Comparison of ENCODE assay signal across 8 cellular contexts in genomic region chr12:54560374-54560858, GRCh38.
A peak's percentile ranks its signal among the peaks of the same experiment; 100 is the strongest.
DNase-seq lines count a peak whose midpoint lies in the region; ATAC-seq and TF ChIP-seq lines count a peak whose summit lies in the region.

No MANE protein-coding gene starts in this region.

- POLR2A ChIA-PET in HEK293T (lab: Yijun Ruan, JAX), result interaction anchor here (0.9 to 1.1 kb wide), 2 partner anchors 11 to 16 kb away, joined by 3 read pairs; partner anchors contain the start of gene PDE1B

- ATAC-seq in GM18517 (IDR thresholded peaks at IDR 0.05; ENCODE audit: unreplicated experiment) (peak; percentile 98), HG02870 (IDR thresholded peaks at IDR 0.05; ENCODE audit: unreplicated experiment) (peak; percentile 99)

- CTCF ChIA-PET in HEK293T (lab: Yijun Ruan, JAX), result interaction anchor here (1.1 kb wide), 1 partner anchor 34 kb away, joined by 4 read pairs; no protein-coding TSS in a partner anchor

- peak; percentile 85 for DNase-seq in NCI-H2227 (lab: John Stamatoyannopoulos, UW; ENCODE audit: unreplicated experiment)
- peak; percentile 85 for DNase-seq in activated CD8-positive, alpha-beta memory T cell treated with anti-CD3 and anti-CD28 coated beads, Interleukin-2, amount 50 U/mL, for 48 hours
- peak; percentile 59 for DNase-seq in epidermal melanocyte (ENCODE audit: insufficient read length, low spot score)
- peak; percentile 89 for DNase-seq in middle frontal gyrus (ENCODE audit: extremely low spot score, low spot score)
- DNase-seq in stimulated activated CD8-positive, alpha-beta memory T cell treated with anti-CD3 and anti-CD28 coated beads, Interleukin-2, amount 100 ng/mL, for 1 hour (ENCODE audit: low read depth in 2 of 2), result peak; percentile 50 to 68
- DNase-seq in HEK293T (ENCODE audit: extremely low spot score), result no peak

TF ChIP-seq in HEK293T, 16 proteins besides CTCF, POLR2A, EP300 and RAD21:
- TF ChIP-seq FOXK2 (IDR thresholded peaks at IDR 0.05), result no peak
- TF ChIP-seq ARNT (IDR thresholded peaks at IDR 0.05), result no peak
- TF ChIP-seq L3MBTL2 (conservative IDR thresholded peaks at IDR 0.05), result no peak
- no peak for TF ChIP-seq FOXA1 (IDR thresholded peaks at IDR 0.05)
- TF ChIP-seq, protein P1, sequence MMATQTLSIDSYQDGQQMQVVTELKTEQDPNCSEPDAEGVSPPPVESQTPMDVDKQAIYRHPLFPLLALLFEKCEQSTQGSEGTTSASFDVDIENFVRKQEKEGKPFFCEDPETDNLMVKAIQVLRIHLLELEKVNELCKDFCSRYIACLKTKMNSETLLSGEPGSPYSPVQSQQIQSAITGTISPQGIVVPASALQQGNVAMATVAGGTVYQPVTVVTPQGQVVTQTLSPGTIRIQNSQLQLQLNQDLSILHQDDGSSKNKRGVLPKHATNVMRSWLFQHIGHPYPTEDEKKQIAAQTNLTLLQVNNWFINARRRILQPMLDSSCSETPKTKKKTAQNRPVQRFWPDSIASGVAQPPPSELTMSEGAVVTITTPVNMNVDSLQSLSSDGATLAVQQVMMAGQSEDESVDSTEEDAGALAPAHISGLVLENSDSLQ (IDR thresholded peaks at IDR 0.05), result no peak
- TF ChIP-seq SP1 (IDR thresholded peaks at IDR 0.05), result no peak
- no peak for TF ChIP-seq LEF1 (IDR thresholded peaks at IDR 0.05; ENCODE audit: borderline replicate concordance)
- TF ChIP-seq NFRKB (IDR thresholded peaks at IDR 0.05), result no peak
- no peak for TF ChIP-seq HDGF (IDR thresholded peaks at IDR 0.05; ENCODE audit: borderline replicate concordance)
- no peak for TF ChIP-seq FOXM1 (IDR thresholded peaks at IDR 0.05; ENCODE audit: borderline replicate concordance)
- no peak for TF ChIP-seq ZNF384 (IDR thresholded peaks at IDR 0.05)
